Comparison of ENCODE assay signal across 11 cellular contexts in the genomic region with DNA sequence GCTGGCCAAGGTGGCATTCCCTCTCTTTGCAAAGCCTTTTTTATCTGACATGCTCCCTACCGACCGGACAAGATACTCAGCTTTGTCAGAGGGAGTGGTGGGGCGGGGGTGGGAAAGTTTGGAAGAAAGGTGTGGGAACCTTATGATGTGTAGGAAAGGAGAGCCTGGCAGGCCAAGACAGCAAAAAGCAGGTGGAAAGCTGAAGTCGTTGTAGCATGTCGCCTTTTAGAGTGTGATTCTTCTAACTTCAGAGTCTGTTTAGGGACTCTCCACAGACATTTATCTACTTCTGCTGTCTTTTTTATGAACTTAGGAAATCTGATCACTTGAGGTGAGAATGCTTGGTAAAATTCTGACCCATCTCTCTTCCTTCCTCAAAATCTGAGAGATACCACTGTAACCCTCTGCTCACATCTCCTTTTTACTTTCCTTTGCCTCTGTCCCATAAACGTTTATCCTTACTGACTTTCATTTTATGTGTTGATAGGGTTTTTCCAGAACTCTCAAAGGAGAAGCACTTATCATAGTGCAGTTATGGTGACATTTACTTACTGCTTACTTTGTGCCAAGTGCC. TPM values are rescaled to one million over a fixed set of nuclear protein-coding genes. Genes with fewer than 3 reads are reported as not detected.
DNase-seq lines count a peak whose midpoint lies in the region; ATAC-seq and TF ChIP-seq lines count a peak whose summit lies in the region.
"Had no signal": no experiment of that assay in that cellular context is flagged by ENCODE, and none has a peak within 500 bp of the region (broad histone marks: within the 10 kb centered on the region; RNA-seq: fewer than 3 reads in every experiment).

No MANE protein-coding gene starts in this region.

- peaks cover 2 to 50% (median 16%) of the 10 kb centered on the region in 4 donors for H3K4me1 ChIP-seq in right lobe of liver
- peaks cover 22% of the 10 kb centered on the region for H3K4me1 ChIP-seq in CD4-positive, alpha-beta memory T cell (ENCODE audit: insufficient read depth, low read length)

- peak overlapping the region in 1 of 8 donors; percentile 48 for H3K4me3 Mint-ChIP-seq in CD4-positive, alpha-beta memory T cell
- H3K4me3 Mint-ChIP-seq: activated naive CD4-positive, alpha-beta T cell treated with anti-CD3 and anti-CD28 coated beads, Interleukin-2, amount 50 U/mL, for 24 hours had no signal

- H3K27me3 Mint-ChIP-seq in CD4-positive, alpha-beta memory T cell, result no peaks in the 10 kb centered on the region
- H3K27me3 Mint-ChIP-seq: activated naive CD4-positive, alpha-beta T cell treated with anti-CD3 and anti-CD28 coated beads, Interleukin-2, amount 50 U/mL, for 24 hours had no signal

- no peaks in the 10 kb centered on the region for H3K9me3 ChIP-seq in right lobe of liver
- H3K9me3 ChIP-seq in CD4-positive, alpha-beta memory T cell (ENCODE audit: control insufficient read depth in 1 of 2, low read length in 2 of 2), result no peaks in the 10 kb centered on the region

- ATAC-seq in GM18861 (IDR thresholded peaks at IDR 0.05; ENCODE audit: unreplicated experiment) (peak; percentile 43), HG02610 (IDR thresholded peaks at IDR 0.05; ENCODE audit: unreplicated experiment) (peak; percentile 54), right lobe of liver (peak; percentile 9 to 33 (median 20))

- H3K9me3 Mint-ChIP-seq in CD4-positive, alpha-beta memory T cell, result no peaks in the 10 kb centered on the region
- H3K9me3 Mint-ChIP-seq: activated naive CD4-positive, alpha-beta T cell treated with anti-CD3 and anti-CD28 coated beads, Interleukin-2, amount 50 U/mL, for 24 hours had no signal

- POLR2A ChIA-PET in CD4-positive, alpha-beta memory T cell (lab: Charles Lee; ENCODE audit: partially characterized antibody), result no interaction called here

- H3K36me3 Mint-ChIP-seq in CD4-positive, alpha-beta memory T cell, result no peaks in the 10 kb centered on the region
- H3K36me3 Mint-ChIP-seq: activated naive CD4-positive, alpha-beta T cell treated with anti-CD3 and anti-CD28 coated beads, Interleukin-2, amount 50 U/mL, for 24 hours had no signal

- peak overlapping the region in 1 of 7 donors; percentile 30 for H3K27ac Mint-ChIP-seq in CD4-positive, alpha-beta memory T cell

- CTCF ChIA-PET in CD4-positive, alpha-beta memory T cell (lab: Charles Lee; ENCODE audit: partially characterized antibody), result interaction anchor here (1.2 to 2.1 kb wide), 2 partner anchors 9 to 52 kb away, joined by 3 to 6 read pairs; a partner anchor contains a TSS

- intact Hi-C loops in right lobe of liver (cut with DNase I), result no loop called here
- intact Hi-C loops in CD4-positive, alpha-beta memory T cell (cut with micrococcal nuclease), result no loop called here

- peak overlapping the region; percentile 44 to 62 (median 54) for H3K27ac ChIP-seq in right lobe of liver
- H3K27ac ChIP-seq in CD4-positive, alpha-beta memory T cell (ENCODE audit: low read depth, low read length), result no peak overlapping the region

- TF ChIP-seq POLR2A in NB4 (IDR thresholded peaks at IDR 0.05; ENCODE audit: extremely low read depth, insufficient read length) (no peak), right lobe of liver (IDR thresholded peaks at IDR 0.05) (no peak)

- H3K4me3 ChIP-seq in NB4 (ENCODE audit: low read depth, low read length) (no peak overlapping the region), right lobe of liver (peak overlapping the region in 1 of 3 donors; percentile 3)
- no peak overlapping the region for H3K4me3 ChIP-seq in CD4-positive, alpha-beta memory T cell (ENCODE audit: low read length in 2 of 2)

- H3K4me1 Mint-ChIP-seq in CD4-positive, alpha-beta memory T cell, result peaks cover 19 to 46% (median 35%) of the 10 kb centered on the region in 4 donors

- no peaks in the 10 kb centered on the region for H3K27me3 ChIP-seq in right lobe of liver
- no peaks in the 10 kb centered on the region for H3K27me3 ChIP-seq in CD4-positive, alpha-beta memory T cell (ENCODE audit: insufficient read depth, low read length)

- DNase-seq in NB4 (ENCODE audit: low read depth) (peak; percentile 18), right lobe of liver (no peak), middle frontal gyrus (ENCODE audit: extremely low spot score, low spot score) (no peak), RKO (ENCODE audit: low spot score) (no peak), NCI-H510A treated with DMSO at 0.1 percent for 48 hours (lab: John Stamatoyannopoulos, UW) (no peak)
- DNase-seq in CD4-positive, alpha-beta memory T cell, result no peak
- DNase-seq: NCI-H345 had no signal

- no peaks in the 10 kb centered on the region for H3K36me3 ChIP-seq in right lobe of liver
- no peaks in the 10 kb centered on the region for H3K36me3 ChIP-seq in CD4-positive, alpha-beta memory T cell (ENCODE audit: insufficient read depth, low read length)

- WGBS in right lobe of liver (ENCODE audit: insufficient coverage, low coverage, low lambda C conversion rate, missing lambda C conversion rate), result 16% methylated on average over 5 of the region's 6 CpGs

- TF ChIP-seq CTCF in NB4 (IDR thresholded peaks at IDR 0.05; ENCODE audit: low read depth, low read length) (no peak), right lobe of liver (IDR thresholded peaks at IDR 0.05) (no peak)

RNA-seq across cellular contexts. Expression of a gene that starts 8.2 kb away (rescaled TPM):
- 10 to 100 TPM; 24.1 to 58.3 (median 30.3) TPM for total RNA-seq in right lobe of liver
- 10 to 100 TPM; 36.2 TPM for total RNA-seq in CD4-positive, alpha-beta memory T cell
- polyA plus RNA-seq in CD4-positive, alpha-beta memory T cell, result 1 to 10 TPM; 3.3 to 9.2 TPM

RNA-seq across cellular contexts. Expression of a gene that starts 25.2 kb away (rescaled TPM):
- 10 to 100 TPM; 10.2 to 22.3 (median 14.0) TPM for total RNA-seq in right lobe of liver
- 10 to 100 TPM; 43.2 to 45.3 TPM for total RNA-seq in CD4-positive, alpha-beta memory T cell
- polyA plus RNA-seq in CD4-positive, alpha-beta memory T cell, result 10 to 100 TPM in 1 of 2 donors, 1 to 10 TPM in 1; 4.7 to 17.2 TPM

RNA-seq across cellular contexts. Expression of a gene that starts 47.2 kb away (rescaled TPM):
- 10 to 100 TPM in 3 of 6 experiments, 1 to 10 TPM in 3; 3.9 to 39.7 (median 9.3) TPM for total RNA-seq in right lobe of liver
- not detected for total RNA-seq in CD4-positive, alpha-beta memory T cell
- 10 to 100 TPM in 1 of 2 donors, 1 to 10 TPM in 1; 1.3 to 51.8 TPM for polyA plus RNA-seq in CD4-positive, alpha-beta memory T cell
- total RNA-seq: glomerular endothelial cell had no signal

Comparison
In these comparisons a context has a peak if more than half of its experiments do, and no peak if none do; other contexts are left out.
1. RNA of a gene that starts 47.2 kb away (total RNA-seq): 3.9 to 39.7 TPM in right lobe of liver; not detected in CD4-positive, alpha-beta memory T cell; every median in the first group is over 4 times any median in the second.
2. Peak in every context shown above with its lines, with median percentiles within 50 percentile points of each other: ATAC-seq.